18 cellular contexts compared by ENCODE assay signal in the genomic region with DNA sequence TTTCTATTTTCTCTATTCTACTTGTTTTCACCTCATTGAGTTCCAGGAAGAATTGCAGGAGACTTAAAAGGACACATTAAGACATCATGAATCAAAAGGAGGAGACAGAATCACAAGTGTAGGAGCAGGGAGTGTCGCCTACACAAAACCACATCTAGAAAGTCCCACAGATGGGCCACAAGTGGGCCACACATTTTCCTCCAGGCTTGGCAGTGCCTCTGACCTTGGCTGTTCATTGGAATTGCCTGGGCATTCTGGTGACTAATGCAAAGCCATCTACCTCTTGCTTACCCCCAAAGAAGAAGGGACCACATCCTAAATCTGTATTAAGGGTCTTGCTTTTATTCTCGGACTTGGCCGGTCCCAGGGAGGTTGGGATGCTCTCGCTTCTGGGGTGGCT.
DNase-seq lines count a peak whose midpoint lies in the region; ATAC-seq and TF ChIP-seq lines count a peak whose summit lies in the region.
"Had no signal": no experiment of that assay in that cellular context is flagged by ENCODE, and none has a peak within 500 bp of the region (broad histone marks: within the 10 kb centered on the region; RNA-seq: fewer than 3 reads in every experiment).

No MANE protein-coding gene starts in this region.

- peaks cover 56% of the 10 kb centered on the region for H3K4me1 Mint-ChIP-seq in activated CD4-positive, alpha-beta memory T cell treated with anti-CD3 and anti-CD28 coated beads, Interleukin-2, amount 10 ng/mL, durations not matched to agents 7 days and 5 days
- peaks cover 70% of the 10 kb centered on the region for H3K4me1 Mint-ChIP-seq in glutamatergic neuron (ENCODE audit: low read depth, unreplicated experiment)

- TF ChIP-seq CTCF in HEK293 (tag by site-specific recombination; IDR thresholded peaks at IDR 0.05): no peak
- TF ChIP-seq CTCF in glutamatergic neuron (IDR thresholded peaks at IDR 0.05; ENCODE audit: partially characterized antibody, unreplicated experiment): no peak
- no peak for TF ChIP-seq CTCF in dorsolateral prefrontal cortex (IDR thresholded peaks at IDR 0.05 in 54 of 56, conservative IDR thresholded peaks at IDR 0.05 in 2 of 56; ENCODE audit: low read depth in 1 of 56, partially characterized antibody in 56 of 56)

- H3K36me3 Mint-ChIP-seq in activated CD4-positive, alpha-beta memory T cell treated with anti-CD3 and anti-CD28 coated beads, Interleukin-2, amount 10 ng/mL, durations not matched to agents 7 days and 5 days (ENCODE audit: low read depth): no peaks in the 10 kb centered on the region
- H3K36me3 Mint-ChIP-seq in glutamatergic neuron (ENCODE audit: unreplicated experiment): no peaks in the 10 kb centered on the region

- H3K27ac Mint-ChIP-seq in activated CD4-positive, alpha-beta memory T cell treated with anti-CD3 and anti-CD28 coated beads, Interleukin-2, amount 10 ng/mL, durations not matched to agents 7 days and 5 days: peak overlapping the region; percentile 66
- H3K27ac Mint-ChIP-seq in glutamatergic neuron (ENCODE audit: unreplicated experiment): peak overlapping the region; percentile 52
- H3K27ac Mint-ChIP-seq: H9 had no signal

- H3K4me1 ChIP-seq in HEK293 (ENCODE audit: control insufficient read depth, insufficient read depth, low read length): no peaks in the 10 kb centered on the region
- H3K4me1 ChIP-seq: A549 had no signal

- intact Hi-C loops in dorsolateral prefrontal cortex (cut with DNase I): no loop called here

- peaks cover 0 to 13% (median 0%) of the 10 kb centered on the region in 45 donors for H3K27me3 ChIP-seq in dorsolateral prefrontal cortex

- no peak for ATAC-seq in HG02840 (IDR thresholded peaks at IDR 0.05; ENCODE audit: low FRiP score, unreplicated experiment)
- ATAC-seq: A549 had no signal

- H3K9me3 Mint-ChIP-seq in activated CD4-positive, alpha-beta memory T cell treated with anti-CD3 and anti-CD28 coated beads, Interleukin-2, amount 10 ng/mL, durations not matched to agents 7 days and 5 days: no peaks in the 10 kb centered on the region
- peaks cover 14% of the 10 kb centered on the region for H3K9me3 Mint-ChIP-seq in glutamatergic neuron (ENCODE audit: unreplicated experiment)
- H3K9me3 Mint-ChIP-seq: H9 had no signal

- H3K9me3 ChIP-seq in HEK293 (ENCODE audit: control insufficient read depth, insufficient read depth, low read depth, low read length): no peaks in the 10 kb centered on the region
- H3K9me3 ChIP-seq: A549 had no signal

- DNase-seq in activated CD4-positive, alpha-beta T cell treated with anti-CD3 and anti-CD28 coated beads for 48 hours: peak; percentile 33
- no peak for DNase-seq in activated CD4-positive, alpha-beta T cell treated with anti-CD3 and anti-CD28 coated beads, Interleukin-2, amount 50 U/mL, for 1 hour
- DNase-seq in activated CD4-positive, alpha-beta memory T cell treated with anti-CD3 and anti-CD28 coated beads, Interleukin-2, amount 10 ng/mL, durations not matched to agents 7 days and 5 days: no peak
- DNase-seq in glutamatergic neuron (no peak), dorsolateral prefrontal cortex (no peak)
- DNase-seq: COR-L47, H9, IMR-90, Kasumi-1, NCI-H1417, NCI-H2029, NCI-H2171 treated with DMSO at 0.1 percent for 48 hours, NCI-H774, PC-9 had no signal

- H3K36me3 ChIP-seq in HEK293 (ENCODE audit: control insufficient read depth in 2 of 2, insufficient read depth in 1 of 2, low read length in 2 of 2): no peaks in the 10 kb centered on the region

- CTCF ChIA-PET in HEK293 (lab: Yijun Ruan, JAX): no interaction called here
- CTCF ChIA-PET in activated CD4-positive, alpha-beta memory T cell treated with anti-CD3 and anti-CD28 coated beads, Interleukin-2, amount 10 ng/mL, durations not matched to agents 7 days and 5 days (lab: Charles Lee): no interaction called here

- H3K27me3 Mint-ChIP-seq in activated CD4-positive, alpha-beta memory T cell treated with anti-CD3 and anti-CD28 coated beads, Interleukin-2, amount 10 ng/mL, durations not matched to agents 7 days and 5 days: peaks cover 8% of the 10 kb centered on the region
- H3K27me3 Mint-ChIP-seq in glutamatergic neuron (ENCODE audit: unreplicated experiment): peaks cover 8% of the 10 kb centered on the region

- POLR2A ChIA-PET in HEK293 (lab: Yijun Ruan, JAX): no interaction called here
- POLR2A ChIA-PET in activated CD4-positive, alpha-beta memory T cell treated with anti-CD3 and anti-CD28 coated beads, Interleukin-2, amount 10 ng/mL, durations not matched to agents 7 days and 5 days (lab: Charles Lee): no interaction called here

- no peak overlapping the region for H3K4me3 ChIP-seq in HEK293 (ENCODE audit: low read depth, low read length)
- H3K4me3 ChIP-seq in dorsolateral prefrontal cortex: no peak overlapping the region
- H3K4me3 ChIP-seq: A549, PC-9 had no signal

- H3K4me3 Mint-ChIP-seq in activated CD4-positive, alpha-beta memory T cell treated with anti-CD3 and anti-CD28 coated beads, Interleukin-2, amount 10 ng/mL, durations not matched to agents 7 days and 5 days: no peak overlapping the region
- H3K4me3 Mint-ChIP-seq in glutamatergic neuron (ENCODE audit: unreplicated experiment): no peak overlapping the region
- H3K4me3 Mint-ChIP-seq: H9 had no signal

- no peak overlapping the region for H3K27ac ChIP-seq in HEK293 (ENCODE audit: extremely low read depth, low read depth, low read length)
- no peak overlapping the region for H3K27ac ChIP-seq in dorsolateral prefrontal cortex
- H3K27ac ChIP-seq: A549, C4-2B, PC-9 had no signal

TF ChIP-seq in HEK293, 187 proteins besides CTCF, POLR2A, EP300 and RAD21:
- peak; percentile 31; the same call in 1 of the 2 replicates for TF ChIP-seq ZFHX2 (tag by site-specific recombination; conservative IDR thresholded peaks at IDR 0.05)
- TF ChIP-seq ZNF830 (tag by site-specific recombination; IDR thresholded peaks at IDR 0.05; ENCODE audit: low read depth): no peak
- peak; percentile 41; the same call in 1 of the 2 replicates for TF ChIP-seq EGR2 (tag by site-specific recombination; IDR thresholded peaks at IDR 0.05; ENCODE audit: low read depth)
- TF ChIP-seq YY1 (tag by site-specific recombination; IDR thresholded peaks at IDR 0.05): no peak
- no peak for TF ChIP-seq ZNF624 (tag by site-specific recombination; IDR thresholded peaks at IDR 0.05)
